12 cellular contexts compared by ENCODE assay signal in genomic region chr15:90540768-90541167, GRCh38.
"Had no signal": no experiment of that assay in that cellular context is flagged by ENCODE, and none has a peak within 500 bp of the region (broad histone marks: within the 10 kb centered on the region; RNA-seq: fewer than 3 reads in every experiment).

No MANE protein-coding gene starts in this region.

- H3K27me3 Mint-ChIP-seq: naive B cell had no signal

- H3K36me3 ChIP-seq: thyroid gland had no signal

- H3K9me3 ChIP-seq: thyroid gland had no signal

- H3K4me1 ChIP-seq: foreskin keratinocyte had no signal

- ATAC-seq: foreskin keratinocyte, left colon had no signal

- DNase-seq: activated CD4-positive, CD25-positive, alpha-beta regulatory T cell treated with anti-CD3 and anti-CD28 coated beads, Interleukin-2, amount 50 U/mL, for 72 hours; activated T-cell treated with anti-CD3 and anti-CD28 coated beads, Interleukin-2, amount 50 U/mL, for 4 hours; foreskin keratinocyte; head of caudate nucleus; left colon; midbrain; naive B cell; posterior cingulate gyrus; stimulated activated CD4-positive, alpha-beta T cell treated with anti-CD3 and anti-CD28 coated beads, Interleukin-15, amount 100 ng/mL, for 24 hours; stimulated activated CD4-positive, alpha-beta T cell treated with anti-CD3 and anti-CD28 coated beads, Interleukin-4, amount 100 ng/mL, for 24 hours; thyroid gland had no signal

- H3K4me3 Mint-ChIP-seq: naive B cell had no signal

- H3K27me3 ChIP-seq: foreskin keratinocyte, thyroid gland had no signal

- H3K27ac Mint-ChIP-seq: naive B cell had no signal

- H3K4me3 ChIP-seq: lung, thyroid gland had no signal

- H3K9me3 Mint-ChIP-seq: activated T-cell treated with anti-CD3 and anti-CD28 coated beads, Interleukin-2, amount 50 U/mL, for 4 hours; naive B cell had no signal

- H3K27ac ChIP-seq: foreskin keratinocyte, thyroid gland had no signal
